In genomic region chr20:46811328-46812084, GRCh38 we compare ENCODE assay signal across 1 cellular context.
TF ChIP-seq lines count a peak whose summit lies in the region.

No MANE protein-coding gene starts in this region.

TF ChIP-seq in H1, 55 proteins besides CTCF, POLR2A, EP300 and RAD21:
- no peak for TF ChIP-seq KDM5A (IDR thresholded peaks at IDR 0.05; ENCODE audit: low read length)
- 0 out of 2 replicates have a peak, but pooled peaks have one; percentile 26 for TF ChIP-seq PHF8 (conservative IDR thresholded peaks at IDR 0.05; ENCODE audit: low read depth, low read length)
TF ChIP-seq in H1: peak in this region for 1.
